17 cellular contexts compared by ENCODE assay signal in the genomic region with DNA sequence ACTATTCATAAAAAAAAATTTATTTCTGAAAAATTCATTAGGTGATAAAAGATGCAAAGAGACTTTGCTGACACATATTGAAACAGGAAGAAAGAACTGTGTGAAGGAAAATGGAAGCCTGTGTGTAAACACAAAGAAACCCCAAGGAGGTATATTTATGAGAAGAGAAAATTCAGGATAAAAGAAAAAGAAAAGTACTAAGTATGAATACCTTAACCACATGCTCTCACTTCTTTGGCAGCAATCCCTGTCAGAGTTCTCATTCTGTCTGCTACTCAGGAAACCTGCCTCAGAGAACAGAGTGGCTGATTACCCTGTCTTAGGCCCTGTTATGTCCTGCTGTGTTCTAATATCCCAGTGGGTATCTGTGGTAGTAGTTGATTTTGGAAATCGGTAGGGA.
DNase-seq lines count a peak whose midpoint lies in the region; ATAC-seq and TF ChIP-seq lines count a peak whose summit lies in the region.
"Had no signal": no experiment of that assay in that cellular context is flagged by ENCODE, and none has a peak within 500 bp of the region (broad histone marks: within the 10 kb centered on the region; RNA-seq: fewer than 3 reads in every experiment).

No MANE protein-coding gene starts in this region.

- intact Hi-C loops in Right ventricle myocardium inferior (cut with DNase I) = no loop called here
- intact Hi-C loops in PC-9 (cut with micrococcal nuclease; ENCODE audit: unreplicated experiment) = no loop called here

- no peak for TF ChIP-seq CTCF in PC-9 (conservative IDR thresholded peaks at IDR 0.05)

- H3K27me3 ChIP-seq in PC-9 (ENCODE audit: insufficient read depth, low read depth) = no peaks in the 10 kb centered on the region
- H3K27me3 ChIP-seq: body of pancreas, testis had no signal

- no peak overlapping the region for H2AFZ ChIP-seq in PC-9

- no peaks in the 10 kb centered on the region for H3F3A ChIP-seq in PC-9 (ENCODE audit: insufficient read depth, low read depth)

- no peaks in the 10 kb centered on the region for H3K79me2 ChIP-seq in PC-9 (ENCODE audit: low read depth)

- DNase-seq in hepatic stellate cell (ENCODE audit: low spot score) (no peak), Right ventricle myocardium inferior (ENCODE audit: missing footprints) (no peak), DMS79 (lab: John Stamatoyannopoulos, UW) (no peak), PC-9 (no peak)
- DNase-seq: activated gamma-delta T cell treated with Interleukin-2 at 50 U/mL for 16 hours; body of pancreas; CD4-positive, alpha-beta memory T cell; HFFc6; MV-4-11; NCI-H2171; small intestine; testis had no signal

- H3K36me3 ChIP-seq in PC-9 (ENCODE audit: low read depth) = no peaks in the 10 kb centered on the region

- H3K4me3 ChIP-seq in PC-9 = no peak overlapping the region
- H3K4me3 ChIP-seq: body of pancreas, testis had no signal

- H4K20me1 ChIP-seq in PC-9 (ENCODE audit: insufficient read depth) = no peaks in the 10 kb centered on the region

- peak; percentile 72 for ATAC-seq in GM18502 (IDR thresholded peaks at IDR 0.05; ENCODE audit: poor library complexity, unreplicated experiment)
- ATAC-seq in GM19468 (IDR thresholded peaks at IDR 0.05; ENCODE audit: extremely low read depth, unreplicated experiment) = peak; percentile 28
- peak; percentile 68 for ATAC-seq in HG02938 (IDR thresholded peaks at IDR 0.05; ENCODE audit: unreplicated experiment)
- ATAC-seq in HG03575 (IDR thresholded peaks at IDR 0.05; ENCODE audit: extremely low read depth, insufficient number of reproducible peaks, low FRiP score, unreplicated experiment) = peak; percentile 39
- no peak for ATAC-seq in Right ventricle myocardium inferior
- ATAC-seq: body of pancreas had no signal

- POLR2A ChIA-PET in PC-9 (lab: Charles Lee; ENCODE audit: unreplicated experiment) = no interaction called here

- H3K9me3 ChIP-seq in PC-9 (ENCODE audit: insufficient read depth, low read depth) = no peaks in the 10 kb centered on the region
- H3K9me3 ChIP-seq: body of pancreas, testis had no signal

- no TSS peak for BruUV-seq in PC-9 (replicated peaks; lab: Mats Ljungman, UMichigan)

- no peak overlapping the region for H3K4me2 ChIP-seq in PC-9

- no peaks in the 10 kb centered on the region for H3K4me1 ChIP-seq in PC-9 (replicated peaks; ENCODE audit: insufficient read depth)
- H3K4me1 ChIP-seq: body of pancreas, testis had no signal

- 0 out of 2 replicates have a peak, but pooled peaks cover 4% of the 10 kb centered on the region for H3K9me2 ChIP-seq in PC-9 (ENCODE audit: insufficient read depth)

- CTCF ChIA-PET in PC-9 (lab: Charles Lee) = no interaction called here

- H3K27ac ChIP-seq in PC-9 = no peak overlapping the region
- H3K27ac ChIP-seq: body of pancreas, testis, VCaP had no signal
